In the genomic region with DNA sequence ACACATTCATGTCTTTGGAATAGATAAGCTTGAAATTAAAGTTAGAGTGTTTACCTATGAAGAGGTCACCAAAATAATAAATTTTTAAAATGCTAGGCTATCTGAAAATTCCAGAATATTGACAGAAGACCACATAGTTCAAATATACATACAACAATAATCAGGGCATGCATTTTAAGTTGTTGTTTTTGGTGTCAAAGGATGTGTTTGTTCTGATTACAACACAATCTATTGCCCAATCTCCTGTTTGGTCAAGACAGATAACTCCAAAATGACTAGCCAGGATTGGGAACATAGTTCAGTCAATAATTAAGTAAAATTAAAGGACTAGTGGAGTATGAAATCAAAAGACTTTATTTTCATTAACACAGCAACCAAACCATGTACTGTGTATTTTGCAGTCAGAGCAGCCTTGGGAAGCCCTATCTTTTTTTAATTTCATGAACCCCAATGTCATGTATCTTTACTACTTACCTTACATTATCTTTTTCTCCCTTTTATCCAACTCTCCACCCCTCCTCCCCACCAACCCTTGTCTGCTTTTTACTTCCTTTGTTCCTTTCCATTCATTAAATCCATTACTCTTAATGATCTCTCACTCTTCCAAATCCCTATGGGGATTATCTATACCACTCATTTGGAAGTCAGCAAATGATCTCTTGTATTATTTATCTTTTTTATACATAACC, we compare ENCODE assay signal across 1 cellular context.
TF ChIP-seq lines count a peak whose summit lies in the region.

No MANE protein-coding gene starts in this region.

TF ChIP-seq in liver, 16 proteins besides CTCF, POLR2A, EP300 and RAD21 (continued from another document):
- TF ChIP-seq, protein P1, sequence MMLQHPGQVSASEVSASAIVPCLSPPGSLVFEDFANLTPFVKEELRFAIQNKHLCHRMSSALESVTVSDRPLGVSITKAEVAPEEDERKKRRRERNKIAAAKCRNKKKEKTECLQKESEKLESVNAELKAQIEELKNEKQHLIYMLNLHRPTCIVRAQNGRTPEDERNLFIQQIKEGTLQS (IDR thresholded peaks at IDR 0.05) = no peak
- TF ChIP-seq, protein P2, sequence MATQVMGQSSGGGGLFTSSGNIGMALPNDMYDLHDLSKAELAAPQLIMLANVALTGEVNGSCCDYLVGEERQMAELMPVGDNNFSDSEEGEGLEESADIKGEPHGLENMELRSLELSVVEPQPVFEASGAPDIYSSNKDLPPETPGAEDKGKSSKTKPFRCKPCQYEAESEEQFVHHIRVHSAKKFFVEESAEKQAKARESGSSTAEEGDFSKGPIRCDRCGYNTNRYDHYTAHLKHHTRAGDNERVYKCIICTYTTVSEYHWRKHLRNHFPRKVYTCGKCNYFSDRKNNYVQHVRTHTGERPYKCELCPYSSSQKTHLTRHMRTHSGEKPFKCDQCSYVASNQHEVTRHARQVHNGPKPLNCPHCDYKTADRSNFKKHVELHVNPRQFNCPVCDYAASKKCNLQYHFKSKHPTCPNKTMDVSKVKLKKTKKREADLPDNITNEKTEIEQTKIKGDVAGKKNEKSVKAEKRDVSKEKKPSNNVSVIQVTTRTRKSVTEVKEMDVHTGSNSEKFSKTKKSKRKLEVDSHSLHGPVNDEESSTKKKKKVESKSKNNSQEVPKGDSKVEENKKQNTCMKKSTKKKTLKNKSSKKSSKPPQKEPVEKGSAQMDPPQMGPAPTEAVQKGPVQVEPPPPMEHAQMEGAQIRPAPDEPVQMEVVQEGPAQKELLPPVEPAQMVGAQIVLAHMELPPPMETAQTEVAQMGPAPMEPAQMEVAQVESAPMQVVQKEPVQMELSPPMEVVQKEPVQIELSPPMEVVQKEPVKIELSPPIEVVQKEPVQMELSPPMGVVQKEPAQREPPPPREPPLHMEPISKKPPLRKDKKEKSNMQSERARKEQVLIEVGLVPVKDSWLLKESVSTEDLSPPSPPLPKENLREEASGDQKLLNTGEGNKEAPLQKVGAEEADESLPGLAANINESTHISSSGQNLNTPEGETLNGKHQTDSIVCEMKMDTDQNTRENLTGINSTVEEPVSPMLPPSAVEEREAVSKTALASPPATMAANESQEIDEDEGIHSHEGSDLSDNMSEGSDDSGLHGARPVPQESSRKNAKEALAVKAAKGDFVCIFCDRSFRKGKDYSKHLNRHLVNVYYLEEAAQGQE (IDR thresholded peaks at IDR 0.05) = peak; percentile 42
- TF ChIP-seq, protein P3, sequence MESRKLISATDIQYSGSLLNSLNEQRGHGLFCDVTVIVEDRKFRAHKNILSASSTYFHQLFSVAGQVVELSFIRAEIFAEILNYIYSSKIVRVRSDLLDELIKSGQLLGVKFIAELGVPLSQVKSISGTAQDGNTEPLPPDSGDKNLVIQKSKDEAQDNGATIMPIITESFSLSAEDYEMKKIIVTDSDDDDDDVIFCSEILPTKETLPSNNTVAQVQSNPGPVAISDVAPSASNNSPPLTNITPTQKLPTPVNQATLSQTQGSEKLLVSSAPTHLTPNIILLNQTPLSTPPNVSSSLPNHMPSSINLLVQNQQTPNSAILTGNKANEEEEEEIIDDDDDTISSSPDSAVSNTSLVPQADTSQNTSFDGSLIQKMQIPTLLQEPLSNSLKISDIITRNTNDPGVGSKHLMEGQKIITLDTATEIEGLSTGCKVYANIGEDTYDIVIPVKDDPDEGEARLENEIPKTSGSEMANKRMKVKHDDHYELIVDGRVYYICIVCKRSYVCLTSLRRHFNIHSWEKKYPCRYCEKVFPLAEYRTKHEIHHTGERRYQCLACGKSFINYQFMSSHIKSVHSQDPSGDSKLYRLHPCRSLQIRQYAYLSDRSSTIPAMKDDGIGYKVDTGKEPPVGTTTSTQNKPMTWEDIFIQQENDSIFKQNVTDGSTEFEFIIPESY (IDR thresholded peaks at IDR 0.05) = peak; percentile 81
